Comparison of ENCODE assay signal across 10 cellular contexts in the genomic region with DNA sequence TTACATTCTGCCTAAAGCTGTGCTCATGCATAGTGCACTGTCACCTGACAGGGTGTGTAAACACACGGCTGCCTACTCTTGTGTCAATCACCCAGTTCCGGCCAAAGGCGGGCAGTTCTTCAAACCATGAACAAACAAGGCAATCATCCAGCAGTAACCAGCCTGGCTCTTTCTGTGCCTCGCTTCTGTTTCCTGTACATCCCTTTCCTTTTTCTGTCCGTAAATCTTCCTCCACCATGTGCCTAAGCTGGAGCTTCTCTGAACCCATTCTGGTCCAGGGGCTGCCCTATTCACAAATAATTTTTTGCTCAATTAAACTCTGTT.
DNase-seq lines count a peak whose midpoint lies in the region; ATAC-seq and TF ChIP-seq lines count a peak whose summit lies in the region.
"Had no signal": no experiment of that assay in that cellular context is flagged by ENCODE, and none has a peak within 500 bp of the region (broad histone marks: within the 10 kb centered on the region; RNA-seq: fewer than 3 reads in every experiment).

No MANE protein-coding gene starts in this region.

- H3K27me3 Mint-ChIP-seq in activated CD8-positive, alpha-beta T cell treated with anti-CD3 and anti-CD28 coated beads, Interleukin-2, amount 10 ng/mL, durations not matched to agents 7 days and 5 days (ENCODE audit: low read depth): no peaks in the 10 kb centered on the region
- H3K27me3 Mint-ChIP-seq: IgD-negative memory B cell had no signal

- peak; percentile 65 for ATAC-seq in HG02970 (IDR thresholded peaks at IDR 0.05; ENCODE audit: low FRiP score, unreplicated experiment)
- ATAC-seq in GM18870 (IDR thresholded peaks at IDR 0.05; ENCODE audit: unreplicated experiment): no peak
- no peak for ATAC-seq in GM19351 (IDR thresholded peaks at IDR 0.05; ENCODE audit: unreplicated experiment)
- no peak for ATAC-seq in activated CD8-positive, alpha-beta T cell treated with anti-CD3 and anti-CD28 coated beads, Interleukin-2, amount 10 ng/mL, durations not matched to agents 7 days and 5 days

- no peak overlapping the region for H2AFZ ChIP-seq in OCI-LY7 (ENCODE audit: low read length)

- TF ChIP-seq CTCF in retinal pigment epithelial cell (conservative IDR thresholded peaks at IDR 0.05; ENCODE audit: low read depth, low read length) (no peak), OCI-LY7 (conservative IDR thresholded peaks at IDR 0.05; ENCODE audit: low read length) (no peak)

- POLR2A ChIA-PET in OCI-LY7 (lab: Charles Lee): interaction anchor here (0.6 kb wide), 1 partner anchor 832 kb away, joined by 4 read pairs; no protein-coding TSS in a partner anchor
- POLR2A ChIA-PET in activated CD8-positive, alpha-beta T cell treated with anti-CD3 and anti-CD28 coated beads, Interleukin-2, amount 10 ng/mL, durations not matched to agents 7 days and 5 days (lab: Charles Lee): no interaction called here

- no peak overlapping the region for H3K4me3 ChIP-seq in retinal pigment epithelial cell (ENCODE audit: low read length)
- no peak overlapping the region for H3K4me3 ChIP-seq in OCI-LY7 (ENCODE audit: low read depth, low read length, poor library complexity, severe bottlenecking)

- no TSS peak for BruUV-seq in OCI-LY7 (replicated peaks; lab: Mats Ljungman, UMichigan)

- CTCF ChIA-PET in OCI-LY7 (lab: Charles Lee; ENCODE audit: unreplicated experiment): no interaction called here
- CTCF ChIA-PET in activated CD8-positive, alpha-beta T cell treated with anti-CD3 and anti-CD28 coated beads, Interleukin-2, amount 10 ng/mL, durations not matched to agents 7 days and 5 days (lab: Charles Lee): no interaction called here

- DNase-seq in NCI-H526 (lab: John Stamatoyannopoulos, UW) (peak; percentile 84 to 90), epithelial cell of prostate (ENCODE audit: low read depth, low spot score) (peak; percentile 82), retinal pigment epithelial cell (ENCODE audit: low read depth) (peak; percentile 18), OCI-LY7 (ENCODE audit: low spot score) (no peak)
- DNase-seq in activated CD8-positive, alpha-beta T cell treated with anti-CD3 and anti-CD28 coated beads, Interleukin-2, amount 10 ng/mL, durations not matched to agents 7 days and 5 days: no peak
- DNase-seq: stimulated activated CD4-positive, alpha-beta T cell treated with anti-CD3 and anti-CD28 coated beads, Interleukin-4, amount 100 ng/mL, for 24 hours had no signal

- H3K4me3 Mint-ChIP-seq in activated CD8-positive, alpha-beta T cell treated with anti-CD3 and anti-CD28 coated beads, Interleukin-2, amount 10 ng/mL, durations not matched to agents 7 days and 5 days: no peak overlapping the region
- H3K4me3 Mint-ChIP-seq: IgD-negative memory B cell had no signal

- intact Hi-C loops in OCI-LY7 (cut with micrococcal nuclease; ENCODE audit: unreplicated experiment): no loop called here

- H3K4me1 ChIP-seq in OCI-LY7 (ENCODE audit: insufficient read depth, low read length, poor library complexity, severe bottlenecking): no peaks in the 10 kb centered on the region

- H3K79me2 ChIP-seq in OCI-LY7 (ENCODE audit: insufficient read depth, low read depth, low read length): no peaks in the 10 kb centered on the region

- H3K27ac Mint-ChIP-seq in activated CD8-positive, alpha-beta T cell treated with anti-CD3 and anti-CD28 coated beads, Interleukin-2, amount 10 ng/mL, durations not matched to agents 7 days and 5 days: no peak overlapping the region

- H3K9me3 ChIP-seq in OCI-LY7 (ENCODE audit: low read length): no peaks in the 10 kb centered on the region

- peaks cover 8% of the 10 kb centered on the region for H3K4me1 Mint-ChIP-seq in activated CD8-positive, alpha-beta T cell treated with anti-CD3 and anti-CD28 coated beads, Interleukin-2, amount 10 ng/mL, durations not matched to agents 7 days and 5 days (ENCODE audit: low read depth)

- H3K4me2 ChIP-seq in OCI-LY7 (ENCODE audit: low read length): no peak overlapping the region

- no peaks in the 10 kb centered on the region for H3K9me3 Mint-ChIP-seq in activated CD8-positive, alpha-beta T cell treated with anti-CD3 and anti-CD28 coated beads, Interleukin-2, amount 10 ng/mL, durations not matched to agents 7 days and 5 days (ENCODE audit: insufficient read depth)
- H3K9me3 Mint-ChIP-seq: IgD-negative memory B cell had no signal

- H3K36me3 ChIP-seq in OCI-LY7 (ENCODE audit: insufficient read depth, low read length): no peaks in the 10 kb centered on the region

- no peaks in the 10 kb centered on the region for H4K20me1 ChIP-seq in OCI-LY7 (ENCODE audit: insufficient read depth, low read length)

- no peaks in the 10 kb centered on the region for H3K36me3 Mint-ChIP-seq in activated CD8-positive, alpha-beta T cell treated with anti-CD3 and anti-CD28 coated beads, Interleukin-2, amount 10 ng/mL, durations not matched to agents 7 days and 5 days (ENCODE audit: low read depth)

- H3K27ac ChIP-seq in epithelial cell of prostate (peak overlapping the region; percentile 97), OCI-LY7 (ENCODE audit: low read depth, low read length, poor library complexity, severe bottlenecking) (no peak overlapping the region)

- H3K9me2 ChIP-seq in OCI-LY7 (ENCODE audit: insufficient read depth, low read length): no peaks in the 10 kb centered on the region

Comparison
In these comparisons a context has a peak if more than half of its experiments do, and no peak if none do; other contexts are left out.
1. DNase-seq: peak in NCI-H526 (2 of 2), epithelial cell of prostate (single experiment) and retinal pigment epithelial cell (single experiment); none in OCI-LY7 (single experiment) and activated CD8-positive, alpha-beta T cell treated with anti-CD3 and anti-CD28 coated beads, Interleukin-2, amount 10 ng/mL, durations not matched to agents 7 days and 5 days (single experiment).